ENCODE assay signal across 1 cellular context in genomic region chr1:161201828-161202712, GRCh38.
TF ChIP-seq lines count a peak whose summit lies in the region.

Gene NDUFS2 (plus strand): TSS chr1:161202367. CDS start chr1:161202386, 19 bp downstream.

TF ChIP-seq in HepG2, 621 proteins besides CTCF, POLR2A, EP300 and RAD21 (continued from another document and continues in another):
- no peak for TF ChIP-seq SIX1 (CRISPR knock-in tag; IDR thresholded peaks at IDR 0.05; ENCODE audit: borderline replicate concordance)
- TF ChIP-seq ZFP90 (CRISPR knock-in tag; IDR thresholded peaks at IDR 0.05; ENCODE audit: borderline replicate concordance): no peak; the same call in 1 of the 2 replicates
- TF ChIP-seq AHR (CRISPR knock-in tag; IDR thresholded peaks at IDR 0.05): no peak
- TF ChIP-seq ZSCAN21 (CRISPR knock-in tag; IDR thresholded peaks at IDR 0.05; ENCODE audit: borderline replicate concordance): peak; percentile 49; the same call in 1 of the 2 replicates
- TF ChIP-seq GMEB2 (CRISPR knock-in tag; IDR thresholded peaks at IDR 0.05; ENCODE audit: low read depth): no peak
- TF ChIP-seq STAT5B (CRISPR knock-in tag; IDR thresholded peaks at IDR 0.05): no peak
- peak; percentile 27; the same call in 1 of the 2 replicates for TF ChIP-seq GATAD2A (CRISPR knock-in tag; IDR thresholded peaks at IDR 0.05)
- TF ChIP-seq KLF11 (CRISPR knock-in tag; IDR thresholded peaks at IDR 0.05): peak; percentile 50; the same call in 1 of the 2 replicates
- peak; percentile 72 for TF ChIP-seq NFRKB (IDR thresholded peaks at IDR 0.05)
- no peak for TF ChIP-seq NR2F6 (IDR thresholded peaks at IDR 0.05)
- TF ChIP-seq NR2F6 (CRISPR knock-in tag; IDR thresholded peaks at IDR 0.05): no peak; the same call in 1 of the 2 replicates
- TF ChIP-seq HOXA7 (CRISPR knock-in tag; IDR thresholded peaks at IDR 0.05): no peak
- peak; percentile 75; the same call in 1 of the 2 replicates for TF ChIP-seq ZSCAN5A (CRISPR knock-in tag; IDR thresholded peaks at IDR 0.05; ENCODE audit: borderline replicate concordance)
- 0 out of 2 replicates have a peak, but pooled peaks have one; percentile 47 for TF ChIP-seq HNRNPL (IDR thresholded peaks at IDR 0.05; ENCODE audit: low read depth, low read length)
- 0 out of 2 replicates have a peak, but pooled peaks have one; percentile 11 for TF ChIP-seq SALL2 (CRISPR knock-in tag; IDR thresholded peaks at IDR 0.05)
- peak; percentile 19; the same call in 1 of the 2 replicates for TF ChIP-seq SIX4 (CRISPR knock-in tag; IDR thresholded peaks at IDR 0.05)
- TF ChIP-seq THAP8 (CRISPR knock-in tag; IDR thresholded peaks at IDR 0.05; ENCODE audit: borderline replicate concordance): no peak
- no peak for TF ChIP-seq GPN1 (CRISPR knock-in tag; IDR thresholded peaks at IDR 0.05; ENCODE audit: borderline replicate concordance)
- peak; percentile 48; the same call in 1 of the 2 replicates for TF ChIP-seq SP140L (CRISPR knock-in tag; IDR thresholded peaks at IDR 0.05; ENCODE audit: borderline replicate concordance)
- no peak for TF ChIP-seq ZNF597 (CRISPR knock-in tag; IDR thresholded peaks at IDR 0.05)
- no peak for TF ChIP-seq E2F1 (CRISPR knock-in tag; IDR thresholded peaks at IDR 0.05)
- 0 out of 2 replicates have a peak, but pooled peaks have one; percentile 19 for TF ChIP-seq FOXJ3 (CRISPR knock-in tag; IDR thresholded peaks at IDR 0.05; ENCODE audit: borderline replicate concordance)
- peak; percentile 62; the same call in 1 of the 2 replicates for TF ChIP-seq FOXA3 (CRISPR knock-in tag; IDR thresholded peaks at IDR 0.05)
- peak; percentile 39; the same call in 1 of the 2 replicates for TF ChIP-seq TFDP2 (CRISPR knock-in tag; IDR thresholded peaks at IDR 0.05)
- peak; percentile 90 for TF ChIP-seq GABPA (IDR thresholded peaks at IDR 0.05; ENCODE audit: low read depth, low read length)
- TF ChIP-seq GABPA (CRISPR knock-in tag; IDR thresholded peaks at IDR 0.05; ENCODE audit: low read depth): peak; percentile 98
- TF ChIP-seq ZNF280B (CRISPR knock-in tag; IDR thresholded peaks at IDR 0.05; ENCODE audit: borderline replicate concordance): no peak
- no peak for TF ChIP-seq STAT6 (CRISPR knock-in tag; IDR thresholded peaks at IDR 0.05; ENCODE audit: borderline replicate concordance)
- TF ChIP-seq RELA (CRISPR knock-in tag; IDR thresholded peaks at IDR 0.05): 0 out of 2 replicates have a peak, but pooled peaks have one; percentile 24
- no peak; the same call in 1 of the 2 replicates for TF ChIP-seq ZNF276 (CRISPR knock-in tag; IDR thresholded peaks at IDR 0.05; ENCODE audit: low read depth)
- TF ChIP-seq ATF5 (CRISPR knock-in tag; IDR thresholded peaks at IDR 0.05; ENCODE audit: low read depth): no peak
- TF ChIP-seq ZNF563 (CRISPR knock-in tag; IDR thresholded peaks at IDR 0.05): peak; percentile 77; the same call in 1 of the 2 replicates
- TF ChIP-seq AFF4 (CRISPR knock-in tag; IDR thresholded peaks at IDR 0.05): no peak
- TF ChIP-seq NR1H2 (CRISPR knock-in tag; IDR thresholded peaks at IDR 0.05; ENCODE audit: borderline replicate concordance, low read depth): no peak
- no peak for TF ChIP-seq TRAFD1 (CRISPR knock-in tag; IDR thresholded peaks at IDR 0.05; ENCODE audit: borderline replicate concordance)
